ENCODE assay signal across 19 cellular contexts in genomic region chr20:58579819-58580492, GRCh38.
"Had no signal": no experiment of that assay in that cellular context is flagged by ENCODE, and none has a peak within 500 bp of the region (broad histone marks: within the 10 kb centered on the region; RNA-seq: fewer than 3 reads in every experiment).

No MANE protein-coding gene starts in this region.

- H3K4me3 ChIP-seq: colonic mucosa, spleen, stomach, thoracic aorta had no signal

- ATAC-seq: left colon; naive thymus-derived CD4-positive, alpha-beta T cell; right cardiac atrium had no signal

- H3K27ac Mint-ChIP-seq: naive thymus-derived CD4-positive, alpha-beta T cell had no signal

- H3K9me3 Mint-ChIP-seq: neural crest cell had no signal

- H3K9me3 ChIP-seq: colonic mucosa, thoracic aorta had no signal

- H3K27me3 ChIP-seq: colonic mucosa had no signal

- DNase-seq: cerebellar nuclear complex; colonic mucosa; dermis blood vessel endothelial cell; foreskin melanocyte; hippocampal formation; left colon; mesendoderm; naive thymus-derived CD4-positive, alpha-beta T cell; right cardiac atrium; spleen; stimulated activated CD4-positive, alpha-beta T cell treated with anti-CD3 and anti-CD28 coated beads, Interleukin-15, amount 100 ng/mL, for 24 hours; stimulated activated CD4-positive, alpha-beta T cell treated with anti-CD3 and anti-CD28 coated beads, Interleukin-1b, Interleukin-23, amount 100 ng/mL, for 48 hours; stimulated activated CD4-positive, alpha-beta T cell treated with anti-CD3 and anti-CD28 coated beads, Interleukin-4, amount 100 ng/mL, for 4 hours; stimulated activated naive CD4-positive, alpha-beta T cell; stomach; substantia nigra; trophoblast cell had no signal

- H3K4me3 Mint-ChIP-seq: naive thymus-derived CD4-positive, alpha-beta T cell; neural crest cell had no signal

- H3K36me3 ChIP-seq: colonic mucosa, spleen, stomach, thoracic aorta had no signal

- H3K27ac ChIP-seq: colonic mucosa, spleen, stomach, thoracic aorta had no signal

- H3K4me1 ChIP-seq: colonic mucosa, spleen, stomach had no signal
